In the genomic region with DNA sequence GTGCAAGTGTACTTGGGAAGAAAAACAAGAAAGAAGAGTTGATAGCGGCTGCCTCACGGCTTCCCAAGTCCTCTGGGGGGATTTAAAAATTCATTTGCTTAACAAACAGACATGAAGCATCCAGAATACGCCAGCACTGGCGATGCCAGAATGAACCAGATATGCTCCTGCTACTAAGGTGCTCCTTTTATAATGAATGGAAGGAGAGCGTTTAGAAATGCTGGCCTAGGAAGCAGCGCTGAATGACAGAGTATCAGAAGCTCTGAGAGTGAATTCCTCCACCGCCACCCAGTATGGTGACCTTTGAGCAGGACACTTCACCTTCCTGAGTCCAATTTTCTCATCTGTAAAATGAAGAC, we compare ENCODE assay signal across 21 cellular contexts.
DNase-seq lines count a peak whose midpoint lies in the region; ATAC-seq, FAIRE-seq and TF ChIP-seq lines count a peak whose summit lies in the region.
"Had no signal": no experiment of that assay in that cellular context is flagged by ENCODE, and none has a peak within 500 bp of the region (broad histone marks: within the 10 kb centered on the region; RNA-seq: fewer than 3 reads in every experiment).

No MANE protein-coding gene starts in this region.

- H2AFZ ChIP-seq in GM23338 (peak overlapping the region; percentile 99), Karpas-422 (ENCODE audit: low read length) (no peak overlapping the region), astrocyte (ENCODE audit: low read depth, low read length) (peak overlapping the region; percentile 66)

- H3K4me3 ChIP-seq in GM23338 (peak overlapping the region; percentile 64; the same call in 1 of the 2 replicates), Karpas-422 (ENCODE audit: low read length) (no peak overlapping the region), astrocyte (ENCODE audit: insufficient read depth, low read depth, low read length) (no peak overlapping the region), dorsolateral prefrontal cortex (no peak overlapping the region), spleen (no peak overlapping the region)
- H3K4me3 ChIP-seq: MG63 had no signal

- H3K4me2 ChIP-seq in GM23338 (peak overlapping the region; percentile 80), Karpas-422 (ENCODE audit: low read depth, low read length, poor library complexity, severe bottlenecking) (peak overlapping the region; percentile 32), astrocyte (ENCODE audit: low read length) (no peak overlapping the region)

- intact Hi-C loops in left colon (cut with DNase I, micrococcal nuclease) (no loop called here), dorsolateral prefrontal cortex (cut with DNase I) (loop anchor here (5.0 to 10.0 kb wide), 3 partner anchors 125 to 457 kb away; no protein-coding TSS in a partner anchor), spleen (cut with DNase I; ENCODE audit: low total_unique reads) (no loop called here)

- no peak for TF ChIP-seq CTCF in GM23338 (conservative IDR thresholded peaks at IDR 0.05; ENCODE audit: low read depth in 2 of 2)
- TF ChIP-seq CTCF in astrocyte (IDR thresholded peaks at IDR 0.05; ENCODE audit: insufficient read depth, low read depth, low read length), result no peak
- TF ChIP-seq CTCF in dorsolateral prefrontal cortex (IDR thresholded peaks at IDR 0.05 in 54 of 56, conservative IDR thresholded peaks at IDR 0.05 in 2 of 56; ENCODE audit: low read depth in 1 of 56, partially characterized antibody in 56 of 56), result no peak
- no peak for TF ChIP-seq CTCF in spleen (IDR thresholded peaks at IDR 0.05 in 8 of 11, conservative IDR thresholded peaks at IDR 0.05 in 3 of 11)

- peaks cover 13% of the 10 kb centered on the region; the same call in 1 of the 2 replicates for H3K27me3 ChIP-seq in GM23338 (ENCODE audit: insufficient read depth)
- H3K27me3 ChIP-seq in Karpas-422 (ENCODE audit: low read length), result no peaks in the 10 kb centered on the region
- no peaks in the 10 kb centered on the region for H3K27me3 ChIP-seq in astrocyte (ENCODE audit: insufficient read depth, low read length)
- H3K27me3 ChIP-seq in dorsolateral prefrontal cortex, result no peaks in the 10 kb centered on the region
- H3K27me3 ChIP-seq in spleen (replicated peaks in 1 of 7), result peaks cover 0 to 53% (median 0%) of the 10 kb centered on the region in 7 donors
- H3K27me3 ChIP-seq: MG63 had no signal

- H3K4me1 ChIP-seq in GM23338 (ENCODE audit: insufficient read depth), result peaks cover 35% of the 10 kb centered on the region
- H3K4me1 ChIP-seq in Karpas-422 (ENCODE audit: low read length), result peaks cover 55% of the 10 kb centered on the region
- peaks cover 6% of the 10 kb centered on the region for H3K4me1 ChIP-seq in astrocyte (ENCODE audit: insufficient read depth, low read length)
- peaks cover 0 to 16% (median 9%) of the 10 kb centered on the region in 6 donors for H3K4me1 ChIP-seq in spleen

- H3K36me3 ChIP-seq in GM23338 (ENCODE audit: insufficient read depth) (no peaks in the 10 kb centered on the region), Karpas-422 (ENCODE audit: insufficient read depth, low read length) (no peaks in the 10 kb centered on the region; the same call in 1 of the 2 replicates), astrocyte (ENCODE audit: insufficient read depth, low read length) (no peaks in the 10 kb centered on the region), spleen (no peaks in the 10 kb centered on the region)
- H3K36me3 ChIP-seq: MG63 had no signal

- no peak for DNase-seq in GM23338 (ENCODE audit: low spot score)
- no peak for DNase-seq in Karpas-422
- DNase-seq in astrocyte (ENCODE audit: low read depth), result no peak
- no peak for DNase-seq in left colon
- no peak for DNase-seq in SHP77 treated with DMSO at 0.1 percent for 48 hours (lab: John Stamatoyannopoulos, UW)
- no peak for DNase-seq in dorsolateral prefrontal cortex
- no peak for DNase-seq in NCI-H1436 (lab: John Stamatoyannopoulos, UW)
- DNase-seq in spleen, result no peak
- DNase-seq: Calu3; CD8-positive, alpha-beta memory T cell; DMS153; HCEC 1CT; Kasumi-1; MG63; NCI-H187; NCI-H2107; NCI-H226; NCI-H524 treated with DMSO at 0.1 percent for 48 hours; Right ventricle myocardium superior had no signal

- H3K4me1 Mint-ChIP-seq in GM23338 (peaks cover 34% of the 10 kb centered on the region), astrocyte (ENCODE audit: low read depth, unreplicated experiment) (peaks cover 8% of the 10 kb centered on the region)

- FAIRE-seq in astrocyte (lab: Jason Lieb, UNC), result no peak
- FAIRE-seq: A204.1 had no signal

- TF ChIP-seq POLR2A in spleen (IDR thresholded peaks at IDR 0.05), result no peak

- H3K27me3 Mint-ChIP-seq in GM23338 (ENCODE audit: insufficient read depth, low read depth, poor library complexity), result peaks cover 9% of the 10 kb centered on the region
- H3K27me3 Mint-ChIP-seq in astrocyte (ENCODE audit: low read depth, unreplicated experiment), result peaks cover 7% of the 10 kb centered on the region

- H4K20me1 ChIP-seq in GM23338 (replicated peaks; ENCODE audit: insufficient read depth) (no peaks in the 10 kb centered on the region), Karpas-422 (ENCODE audit: insufficient read depth, low read depth, low read length) (no peaks in the 10 kb centered on the region), astrocyte (ENCODE audit: insufficient read depth, low read length) (no peaks in the 10 kb centered on the region)

- 93 to 97% (median 94%) methylated on average over 7 of the region's 7 CpGs for WGBS in spleen, 5 donors

- H3K79me2 ChIP-seq in GM23338 (replicated peaks; ENCODE audit: insufficient read depth) (no peaks in the 10 kb centered on the region), Karpas-422 (ENCODE audit: low read length) (no peaks in the 10 kb centered on the region), astrocyte (ENCODE audit: insufficient read depth, low read length) (no peaks in the 10 kb centered on the region)

- no peak overlapping the region for H3K27ac ChIP-seq in GM23338 (ENCODE audit: low read depth)
- H3K27ac ChIP-seq in Karpas-422 (ENCODE audit: low read length), result no peak overlapping the region
- no peak overlapping the region for H3K27ac ChIP-seq in astrocyte (ENCODE audit: low read depth, low read length)
- H3K27ac ChIP-seq in dorsolateral prefrontal cortex, result no peak overlapping the region
- H3K27ac ChIP-seq in spleen, result no peak overlapping the region
- H3K27ac ChIP-seq: C4-2B had no signal

- peak; percentile 8; the same call in 2 of the 3 replicates for ATAC-seq in GM23338
- peak; percentile 26 for ATAC-seq in left colon

- H3K9me2 ChIP-seq in GM23338 (ENCODE audit: insufficient read depth) (no peaks in the 10 kb centered on the region), Karpas-422 (replicated peaks; ENCODE audit: insufficient read depth, low read length) (no peaks in the 10 kb centered on the region)

- H3K36me3 Mint-ChIP-seq in GM23338 (ENCODE audit: low read depth) (no peaks in the 10 kb centered on the region; the same call in 2 of the 3 replicates), astrocyte (ENCODE audit: low read depth, unreplicated experiment) (peaks cover 2% of the 10 kb centered on the region)
- H3K36me3 Mint-ChIP-seq: CD8-positive, alpha-beta memory T cell had no signal

- H3K27ac Mint-ChIP-seq in GM23338 (no peak overlapping the region), astrocyte (ENCODE audit: unreplicated experiment) (no peak overlapping the region)
- H3K27ac Mint-ChIP-seq: CD8-positive, alpha-beta memory T cell had no signal

- H3F3A ChIP-seq in GM23338 (replicated peaks; ENCODE audit: low read depth), result no peaks in the 10 kb centered on the region

- no peak overlapping the region for H3K9ac ChIP-seq in Karpas-422 (ENCODE audit: low read length)
- no peak overlapping the region for H3K9ac ChIP-seq in astrocyte (ENCODE audit: low read length)

- H3K9me3 Mint-ChIP-seq in GM23338 (peaks cover 8% of the 10 kb centered on the region; the same call in 1 of the 3 replicates), astrocyte (ENCODE audit: unreplicated experiment) (peaks cover 2% of the 10 kb centered on the region)

- H3K9me3 ChIP-seq in Karpas-422 (ENCODE audit: low read length) (0 out of 2 replicates have a peak, but pooled peaks cover 6% of the 10 kb centered on the region), astrocyte (ENCODE audit: insufficient read depth, low read depth, low read length) (no peaks in the 10 kb centered on the region), spleen (peaks cover 0 to 11% (median 7%) of the 10 kb centered on the region in 8 donors)

- H3K4me3 Mint-ChIP-seq in GM23338 (no peak overlapping the region), astrocyte (ENCODE audit: unreplicated experiment) (no peak overlapping the region)
- H3K4me3 Mint-ChIP-seq: CD8-positive, alpha-beta memory T cell had no signal

TF ChIP-seq in GM23338, 12 proteins besides CTCF, POLR2A, EP300 and RAD21:
- TF ChIP-seq STAT1 (IDR thresholded peaks at IDR 0.05; ENCODE audit: unreplicated experiment), result no peak
- no peak for TF ChIP-seq POLR2AphosphoS5 (IDR thresholded peaks at IDR 0.05; ENCODE audit: low read depth)
- no peak for TF ChIP-seq NANOG (IDR thresholded peaks at IDR 0.05; ENCODE audit: borderline replicate concordance)
- TF ChIP-seq EZH2 (IDR thresholded peaks at IDR 0.05; ENCODE audit: low read depth, unreplicated experiment), result no peak
- TF ChIP-seq EZH2phosphoT487 (IDR thresholded peaks at IDR 0.05; ENCODE audit: unreplicated experiment), result no peak

Comparison
In these comparisons a context has a peak if more than half of its experiments do, and no peak if none do; other contexts are left out.
1. intact Hi-C loops: an anchor here in dorsolateral prefrontal cortex (5.0 to 10.0 kb wide); none called in left colon and spleen.